ENCODE assay signal across 1 cellular context in the genomic region with DNA sequence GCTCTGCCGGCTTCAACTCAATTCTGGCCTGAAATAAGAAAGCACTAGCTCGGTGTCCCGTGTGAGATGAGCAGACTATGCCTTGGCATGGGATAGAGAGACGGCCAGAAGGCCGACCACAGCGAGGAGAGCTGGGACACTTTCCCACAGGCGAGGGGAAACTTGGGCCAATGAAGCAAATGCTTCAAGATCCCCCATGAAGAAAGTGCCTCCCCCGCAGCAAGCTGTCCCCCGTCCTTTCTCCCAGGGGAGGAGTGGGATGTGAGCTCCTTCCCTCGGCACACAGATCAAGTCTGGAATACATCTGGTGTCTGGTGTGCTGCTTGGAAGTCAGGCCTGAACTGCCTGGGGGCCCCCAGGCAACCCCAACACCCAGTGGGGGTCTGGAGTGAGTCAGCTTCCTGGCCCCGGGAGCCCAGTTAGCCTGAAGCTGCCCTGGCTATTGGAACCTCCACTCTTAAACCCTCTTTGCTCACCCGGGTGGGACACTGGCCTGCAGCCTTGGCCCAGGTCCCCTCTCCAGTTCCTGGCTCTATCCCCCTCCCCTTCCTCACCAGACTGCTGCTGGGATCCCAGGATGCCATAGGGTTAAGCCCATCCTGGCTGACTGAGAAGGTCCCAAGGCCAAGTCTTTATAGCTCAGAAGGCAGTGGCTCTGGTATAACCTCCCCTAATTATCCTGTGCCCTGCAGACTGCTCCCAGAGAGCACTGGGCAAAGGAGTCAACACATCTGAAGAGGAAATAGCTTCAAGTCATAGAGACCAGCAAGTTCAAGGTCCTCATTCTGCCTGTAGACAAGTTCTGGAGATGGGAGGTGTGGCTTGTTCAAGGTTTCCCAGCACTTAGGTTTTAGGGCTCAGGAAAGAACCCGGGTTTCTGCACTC.
TF ChIP-seq lines count a peak whose summit lies in the region.

No MANE protein-coding gene starts in this region.

TF ChIP-seq in A549, 52 proteins besides CTCF, POLR2A, EP300 and RAD21 (continued from another document):
- TF ChIP-seq E2F6 (IDR thresholded peaks at IDR 0.05; ENCODE audit: borderline replicate concordance, low read depth) (no peak), CHD2 (IDR thresholded peaks at IDR 0.05; ENCODE audit: low read length, partially characterized antibody) (no peak)
